ENCODE assay signal across 25 cellular contexts in the genomic region with DNA sequence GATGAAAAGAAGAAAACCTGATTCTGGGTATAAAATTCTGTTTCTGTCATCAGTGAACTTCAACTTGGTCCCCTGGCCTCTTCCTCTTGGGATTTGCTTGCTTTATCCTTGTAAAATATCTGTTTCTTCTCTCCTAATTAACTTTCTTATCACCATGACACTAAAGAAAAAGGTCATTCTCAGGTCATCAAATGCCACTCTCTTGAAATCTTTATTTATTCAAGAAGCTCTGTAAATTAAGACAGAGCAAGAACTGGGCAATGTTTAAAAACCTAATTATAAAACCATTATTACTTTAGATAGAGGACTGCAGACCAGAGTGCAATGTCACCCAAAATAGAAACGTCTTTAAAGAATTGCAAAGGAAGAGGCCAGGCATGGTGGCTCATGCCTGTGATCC. TPM values are rescaled to one million over a fixed set of nuclear protein-coding genes. Genes with fewer than 3 reads are reported as not detected.
"Had no signal": no experiment of that assay in that cellular context is flagged by ENCODE, and none has a peak within 500 bp of the region (broad histone marks: within the 10 kb centered on the region; RNA-seq: fewer than 3 reads in every experiment).

No MANE protein-coding gene starts in this region.

- H3K9me3 Mint-ChIP-seq: nephron; stimulated activated memory B cell treated with anti-CD40 and anti-IgM and Interleukin-4, amounts not matched to agents 10 μg/mL and 1 μg/mL and 100 μg/mL, for 72 hours; stimulated activated naive CD8-positive, alpha-beta T cell treated with anti-CD3 and anti-CD28 coated beads, Interleukin-15, Interleukin-2, amounts not matched to agents 100 ng/mL and 50 ng/mL, for 24 hours had no signal

- H3K4me3 ChIP-seq: coronary artery, esophagus squamous epithelium, neural progenitor cell, psoas muscle, skin epidermis, spleen, thoracic aorta, tibial nerve, upper lobe of left lung had no signal

- H3K4me1 Mint-ChIP-seq: neural progenitor cell; stimulated activated memory B cell treated with anti-CD40 and anti-IgM and Interleukin-4, amounts not matched to agents 10 μg/mL and 1 μg/mL and 100 μg/mL, for 72 hours had no signal

- H3K27me3 ChIP-seq: esophagus squamous epithelium, neural progenitor cell, spleen, tibial nerve, upper lobe of left lung had no signal

- H3K4me3 Mint-ChIP-seq: naive thymus-derived CD4-positive, alpha-beta T cell; nephron; neural progenitor cell; stimulated activated memory B cell treated with anti-CD40 and anti-IgM and Interleukin-4, amounts not matched to agents 10 μg/mL and 1 μg/mL and 100 μg/mL, for 72 hours; stimulated activated naive CD8-positive, alpha-beta T cell treated with anti-CD3 and anti-CD28 coated beads, Interleukin-15, Interleukin-2, amounts not matched to agents 100 ng/mL and 50 ng/mL, for 24 hours had no signal

- H3K4me1 ChIP-seq: neural progenitor cell, psoas muscle, spleen, tibial nerve, upper lobe of left lung had no signal

- H3K27ac Mint-ChIP-seq: naive thymus-derived CD4-positive, alpha-beta T cell; nephron; neural progenitor cell; stimulated activated memory B cell treated with anti-CD40 and anti-IgM and Interleukin-4, amounts not matched to agents 10 μg/mL and 1 μg/mL and 100 μg/mL, for 72 hours; stimulated activated naive CD8-positive, alpha-beta T cell treated with anti-CD3 and anti-CD28 coated beads, Interleukin-15, Interleukin-2, amounts not matched to agents 100 ng/mL and 50 ng/mL, for 24 hours had no signal

- H3K9me3 ChIP-seq: esophagus squamous epithelium, psoas muscle, spleen, thoracic aorta, tibial nerve, upper lobe of left lung had no signal

- H3K4me2 ChIP-seq: neural progenitor cell had no signal

- H3K36me3 Mint-ChIP-seq: neural progenitor cell; stimulated activated memory B cell treated with anti-CD40 and anti-IgM and Interleukin-4, amounts not matched to agents 10 μg/mL and 1 μg/mL and 100 μg/mL, for 72 hours had no signal

- DNase-seq: dermis blood vessel endothelial cell; effector memory CD4-positive, alpha-beta T cell; esophagus squamous epithelium; left ventricle myocardium superior; mesenchymal stem cell; midbrain; naive thymus-derived CD4-positive, alpha-beta T cell; psoas muscle; right cardiac atrium; spleen; stimulated activated CD4-positive, alpha-beta T cell treated with anti-CD3 and anti-CD28 coated beads, Interleukin-4, amount 100 ng/mL, for 4 hours; upper lobe of left lung had no signal

- H2AFZ ChIP-seq: neural progenitor cell had no signal

- H3K27ac ChIP-seq: coronary artery, esophagus squamous epithelium, neural progenitor cell, psoas muscle, skin epidermis, spleen, thoracic aorta, tibial nerve, upper lobe of left lung had no signal

- H3K9ac ChIP-seq: neural progenitor cell had no signal

- H3K27me3 Mint-ChIP-seq: naive thymus-derived CD4-positive, alpha-beta T cell; stimulated activated naive CD8-positive, alpha-beta T cell treated with anti-CD3 and anti-CD28 coated beads, Interleukin-15, Interleukin-2, amounts not matched to agents 100 ng/mL and 50 ng/mL, for 24 hours had no signal

- H3K36me3 ChIP-seq: esophagus squamous epithelium, neural progenitor cell, spleen, thoracic aorta, tibial nerve, upper lobe of left lung had no signal

- FAIRE-seq: keratinocyte, urothelium cell line had no signal

- ATAC-seq: left ventricle myocardium superior; naive thymus-derived CD4-positive, alpha-beta T cell; psoas muscle; right cardiac atrium; stimulated activated memory B cell treated with anti-CD40 and anti-IgM and Interleukin-4, amounts not matched to agents 10 μg/mL and 1 μg/mL and 100 μg/mL, for 72 hours had no signal

RNA-seq across cellular contexts. Expression of a gene that starts 6.0 kb away (rescaled TPM):
- total RNA-seq: endothelial cell of umbilical vein, lung microvascular endothelial cell, osteocyte, psoas muscle, thoracic aorta had no signal
- polyA plus RNA-seq: endothelial cell of umbilical vein, keratinocyte had no signal
